16 cellular contexts compared by ENCODE assay signal in the genomic region with DNA sequence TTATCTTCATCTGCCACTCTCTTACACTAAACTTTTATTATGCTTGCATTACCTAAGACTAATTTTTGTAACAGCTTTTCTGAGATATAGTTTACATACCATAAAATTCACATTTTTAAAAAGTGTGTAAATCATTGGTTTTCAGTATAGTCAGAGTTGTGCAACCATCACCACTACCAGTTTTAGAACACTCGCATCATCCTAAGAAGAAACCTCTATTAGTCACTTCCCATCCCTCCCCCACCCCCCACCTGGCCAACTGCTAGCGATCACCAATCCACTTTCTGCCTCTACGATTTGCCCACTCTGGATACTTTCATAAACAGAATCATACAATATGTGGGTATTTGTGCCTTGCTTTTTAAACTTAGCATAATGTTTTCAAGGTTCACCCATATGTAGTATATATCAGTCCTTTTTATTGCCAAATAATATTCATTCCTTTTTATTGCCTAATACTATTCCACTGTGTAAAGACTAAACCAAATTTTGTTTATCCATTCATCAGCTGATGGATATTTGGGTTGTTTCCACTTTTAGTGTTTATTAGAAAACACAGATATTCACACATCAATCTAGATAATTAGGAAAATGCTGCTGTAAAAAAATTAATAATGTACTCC. TPM values are rescaled to one million over a fixed set of nuclear protein-coding genes. Genes with fewer than 3 reads are reported as not detected.
DNase-seq lines count a peak whose midpoint lies in the region; ATAC-seq, FAIRE-seq and TF ChIP-seq lines count a peak whose summit lies in the region.
"Had no signal": no experiment of that assay in that cellular context is flagged by ENCODE, and none has a peak within 500 bp of the region (broad histone marks: within the 10 kb centered on the region; RNA-seq: fewer than 3 reads in every experiment).

No MANE protein-coding gene starts in this region.

- no peak overlapping the region for H3K4me3 ChIP-seq in NB4 (ENCODE audit: low read depth, low read length)
- no peak overlapping the region for H3K4me3 ChIP-seq in astrocyte (ENCODE audit: insufficient read depth, low read depth, low read length)
- H3K4me3 ChIP-seq: left lung had no signal

- H3K27me3 Mint-ChIP-seq in astrocyte (ENCODE audit: low read depth, unreplicated experiment): no peaks in the 10 kb centered on the region
- no peaks in the 10 kb centered on the region for H3K27me3 Mint-ChIP-seq in progenitor cell of endocrine pancreas

- H3K9me3 ChIP-seq in astrocyte (ENCODE audit: insufficient read depth, low read depth, low read length): no peaks in the 10 kb centered on the region
- H3K9me3 ChIP-seq: left lung had no signal

- H3K4me1 Mint-ChIP-seq in astrocyte (ENCODE audit: low read depth, unreplicated experiment) (peaks cover 9% of the 10 kb centered on the region), progenitor cell of endocrine pancreas (ENCODE audit: low read depth) (no peaks in the 10 kb centered on the region)
- H3K4me1 Mint-ChIP-seq: neural crest cell had no signal

- no peak for FAIRE-seq in astrocyte (lab: Jason Lieb, UNC)
- FAIRE-seq: small intestine had no signal

- no peak for TF ChIP-seq CTCF in NB4 (IDR thresholded peaks at IDR 0.05; ENCODE audit: low read depth, low read length)
- no peak for TF ChIP-seq CTCF in astrocyte (IDR thresholded peaks at IDR 0.05; ENCODE audit: insufficient read depth, low read depth, low read length)
- TF ChIP-seq CTCF in progenitor cell of endocrine pancreas (IDR thresholded peaks at IDR 0.05; ENCODE audit: unreplicated experiment): no peak

- ATAC-seq in HG03108 (IDR thresholded peaks at IDR 0.05; ENCODE audit: unreplicated experiment) (no peak), HG03469 (IDR thresholded peaks at IDR 0.05; ENCODE audit: unreplicated experiment) (no peak), HG03565 (IDR thresholded peaks at IDR 0.05; ENCODE audit: unreplicated experiment) (no peak)
- ATAC-seq: left lung had no signal

- peaks cover 88% of the 10 kb centered on the region for H3K79me2 ChIP-seq in astrocyte (ENCODE audit: insufficient read depth, low read length)

- H3K4me3 Mint-ChIP-seq in astrocyte (ENCODE audit: unreplicated experiment) (no peak overlapping the region), progenitor cell of endocrine pancreas (ENCODE audit: low read depth) (no peak overlapping the region)
- H3K4me3 Mint-ChIP-seq: neural crest cell had no signal

- H3K36me3 ChIP-seq in astrocyte (ENCODE audit: insufficient read depth, low read length): peaks cover 23% of the 10 kb centered on the region

- no peak for TF ChIP-seq POLR2A in NB4 (IDR thresholded peaks at IDR 0.05; ENCODE audit: extremely low read depth, insufficient read length)

- H3K9me3 Mint-ChIP-seq in astrocyte (ENCODE audit: unreplicated experiment): peaks cover 2% of the 10 kb centered on the region
- no peaks in the 10 kb centered on the region for H3K9me3 Mint-ChIP-seq in progenitor cell of endocrine pancreas (ENCODE audit: low read depth)
- H3K9me3 Mint-ChIP-seq: neural crest cell had no signal

- no peaks in the 10 kb centered on the region for H3K4me1 ChIP-seq in astrocyte (ENCODE audit: insufficient read depth, low read length)

- H3K36me3 Mint-ChIP-seq in astrocyte (ENCODE audit: low read depth, unreplicated experiment) (peaks cover 22% of the 10 kb centered on the region), progenitor cell of endocrine pancreas (ENCODE audit: insufficient read depth) (peaks cover 34% of the 10 kb centered on the region)

- H4K20me1 ChIP-seq in astrocyte (ENCODE audit: insufficient read depth, low read length): peaks cover 66% of the 10 kb centered on the region

- no peak overlapping the region for H3K27ac ChIP-seq in astrocyte (ENCODE audit: low read depth, low read length)

- no peak overlapping the region for H2AFZ ChIP-seq in astrocyte (ENCODE audit: low read depth, low read length)

- H3K27ac Mint-ChIP-seq in astrocyte (ENCODE audit: unreplicated experiment) (peak overlapping the region; percentile 14), progenitor cell of endocrine pancreas (peak overlapping the region; percentile 41)

- DNase-seq in activated CD4-positive, alpha-beta T cell treated with anti-CD3 and anti-CD28 coated beads, Interleukin-2, amount 50 U/mL, for 48 hours: peak; percentile 28 to 37
- DNase-seq in activated CD4-positive, alpha-beta T cell treated with anti-CD3 and anti-CD28 coated beads for 4 hours: no peak
- DNase-seq in NB4 (ENCODE audit: low read depth) (peak; percentile 59), astrocyte (ENCODE audit: low read depth) (no peak), progenitor cell of endocrine pancreas (ENCODE audit: low spot score, unreplicated experiment) (no peak)
- DNase-seq: activated CD4-positive, alpha-beta T cell treated with anti-CD3 and anti-CD28 coated beads, Interleukin-2, amount 50 U/mL, for 4 hours; amygdala; DMS 273 treated with DMSO at 0.1 percent for 48 hours; left lung; NCI-H1694; small intestine; SW 1271 had no signal

- no peaks in the 10 kb centered on the region for H3K27me3 ChIP-seq in astrocyte (ENCODE audit: insufficient read depth, low read length)
- H3K27me3 ChIP-seq: left lung had no signal

- H3K9ac ChIP-seq in astrocyte (ENCODE audit: low read length): no peak overlapping the region

- peak overlapping the region; percentile 8 for H3K4me2 ChIP-seq in astrocyte (ENCODE audit: low read length)

RNA-seq across cellular contexts. Expression of a gene that starts 23.0 kb away (rescaled TPM):
- total RNA-seq in astrocyte (65.5 and 79.3 TPM in 2 replicates), progenitor cell of endocrine pancreas (78.1 and 86.7 TPM in 2 replicates)

Comparison
In these comparisons a context has a peak if more than half of its experiments do, and no peak if none do; other contexts are left out.
1. DNase-seq: peak in activated CD4-positive, alpha-beta T cell treated with anti-CD3 and anti-CD28 coated beads, Interleukin-2, amount 50 U/mL, for 48 hours (2 of 2) and NB4 (single experiment); none in activated CD4-positive, alpha-beta T cell treated with anti-CD3 and anti-CD28 coated beads for 4 hours (0 of 2), astrocyte (single experiment) and progenitor cell of endocrine pancreas (single experiment).